8 cellular contexts compared by ENCODE assay signal in the genomic region with DNA sequence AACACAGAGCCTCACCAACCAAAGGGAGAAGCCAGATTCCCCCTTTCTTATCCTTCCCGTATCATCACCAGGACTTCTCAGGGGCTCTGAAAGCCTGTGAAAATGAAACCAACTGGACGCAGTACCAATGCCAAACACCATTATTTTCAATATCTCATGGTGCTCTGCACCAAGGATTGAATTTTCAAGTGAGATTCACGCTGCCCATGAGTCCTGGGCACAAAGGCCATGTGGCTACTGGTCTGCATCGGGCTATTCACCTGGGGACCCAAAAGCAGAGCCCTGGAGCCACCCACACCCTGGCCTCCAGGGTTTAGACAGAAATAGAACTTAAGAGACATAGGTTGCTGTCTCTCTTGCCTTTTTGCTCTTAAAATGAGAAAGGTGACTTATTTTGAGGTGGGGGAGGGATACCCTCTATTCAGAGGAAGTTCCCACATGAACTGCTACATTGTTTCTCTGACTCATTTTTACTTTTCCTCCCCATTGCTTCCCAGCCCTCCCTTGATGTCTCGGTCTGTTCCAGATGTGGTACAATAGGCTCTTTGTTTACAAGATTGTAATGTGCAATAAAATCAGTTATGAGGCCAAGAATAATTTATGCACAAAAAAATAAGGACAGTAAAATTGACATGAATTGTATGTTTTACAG. TPM values are rescaled to one million over a fixed set of nuclear protein-coding genes. Genes with fewer than 3 reads are reported as not detected.
DNase-seq lines count a peak whose midpoint lies in the region; ATAC-seq, FAIRE-seq and TF ChIP-seq lines count a peak whose summit lies in the region.

No MANE protein-coding gene starts in this region.

- TF ChIP-seq EP300 in HepG2 (IDR thresholded peaks at IDR 0.05; ENCODE audit: low read depth in 2 of 2, low read length in 2 of 2), result no peak
- no peak for TF ChIP-seq EP300 in HepG2 (CRISPR knock-in tag; IDR thresholded peaks at IDR 0.05; ENCODE audit: borderline replicate concordance)

- H3K4me1 ChIP-seq in right lobe of liver (peaks cover 0 to 11% (median 4%) of the 10 kb centered on the region in 4 donors), HepG2 (ENCODE audit: insufficient read depth, low read length) (no peaks in the 10 kb centered on the region), mesenchymal stem cell (ENCODE audit: control insufficient read depth, insufficient read depth, low read depth, low read length) (peaks cover 15% of the 10 kb centered on the region), vagina (peaks cover 58% of the 10 kb centered on the region), SJCRH30 (no peaks in the 10 kb centered on the region)

- no peak overlapping the region for H3K4me2 ChIP-seq in HepG2 (ENCODE audit: low read depth, low read length)
- no peak overlapping the region for H3K4me2 ChIP-seq in mesenchymal stem cell (ENCODE audit: low read length, poor library complexity, severe bottlenecking)

- no peaks in the 10 kb centered on the region for H3K79me2 ChIP-seq in HepG2 (ENCODE audit: insufficient read depth, low read length)

- H3K79me1 ChIP-seq in mesenchymal stem cell (replicated peaks; ENCODE audit: low read length, poor library complexity, severe bottlenecking), result peaks cover 11% of the 10 kb centered on the region

- no peak overlapping the region for H4K91ac ChIP-seq in mesenchymal stem cell (ENCODE audit: low read length)

- H3K23ac ChIP-seq in mesenchymal stem cell (ENCODE audit: low read length in 2 of 2), result no peak overlapping the region

- H3K36me3 ChIP-seq in right lobe of liver (no peaks in the 10 kb centered on the region), HepG2 (replicated peaks in 1 of 2; ENCODE audit: control insufficient read depth in 1 of 2, insufficient read depth in 2 of 2, low read length in 2 of 2) (no peaks in the 10 kb centered on the region), bronchial epithelial cell (ENCODE audit: control insufficient read depth, insufficient read depth, low read length) (no peaks in the 10 kb centered on the region), mesenchymal stem cell (ENCODE audit: control insufficient read depth in 1 of 2, insufficient read depth in 2 of 2, low read depth in 1 of 2, low read length in 2 of 2) (no peaks in the 10 kb centered on the region), vagina (no peaks in the 10 kb centered on the region), SJCRH30 (no peaks in the 10 kb centered on the region)

- H2AFZ ChIP-seq in HepG2 (ENCODE audit: low read length), result no peak overlapping the region
- H2AFZ ChIP-seq in mesenchymal stem cell (ENCODE audit: low read depth, low read length), result no peak overlapping the region

- 70% methylated on average over 5 of the region's 5 CpGs for WGBS in right lobe of liver (ENCODE audit: insufficient coverage, low coverage, low lambda C conversion rate, missing lambda C conversion rate)
- WGBS in HepG2 (ENCODE audit: low lambda C conversion rate), result 33% methylated on average over 5 of the region's 5 CpGs
- 92% methylated on average over 4 of the region's 5 CpGs for WGBS in mesenchymal stem cell

- intact Hi-C loops in right lobe of liver (cut with DNase I), result no loop called here
- intact Hi-C loops in HepG2 (cut with micrococcal nuclease; ENCODE audit: unreplicated experiment), result no loop called here
- intact Hi-C loops in vagina (cut with DNase I), result no loop called here

- peak overlapping the region; percentile 85 for H2BK5ac ChIP-seq in mesenchymal stem cell (ENCODE audit: low read depth, low read length, poor library complexity, severe bottlenecking)

- H3K14ac ChIP-seq in mesenchymal stem cell (ENCODE audit: low read length in 2 of 2), result peak overlapping the region in 1 of 2 experiments; percentile 74

- H3K9ac ChIP-seq in HepG2 (ENCODE audit: insufficient read depth, low read depth, low read length), result no peak overlapping the region
- H3K9ac ChIP-seq in mesenchymal stem cell (ENCODE audit: low read length), result peak overlapping the region; percentile 75

- H2AK5ac ChIP-seq in mesenchymal stem cell (ENCODE audit: low read length, severe bottlenecking), result peak overlapping the region; percentile 70

- no TSS peak for BruUV-seq in HepG2 (replicated peaks; lab: Mats Ljungman, UMichigan)

- TF ChIP-seq CTCF in right lobe of liver (IDR thresholded peaks at IDR 0.05), result no peak
- TF ChIP-seq CTCF in HepG2 (CRISPR knock-in tag; IDR thresholded peaks at IDR 0.05), result no peak
- no peak for TF ChIP-seq CTCF in bronchial epithelial cell (IDR thresholded peaks at IDR 0.05; ENCODE audit: insufficient read depth, low read length, severe bottlenecking)
- TF ChIP-seq CTCF in vagina (IDR thresholded peaks at IDR 0.05), result no peak

- CTCF ChIA-PET in HepG2 (lab: Yijun Ruan, JAX; ENCODE audit: low intra/inter-chr PET ratio, low total read pairs), result no interaction called here

- peak overlapping the region in 1 of 2 experiments; percentile 9 for H3K4ac ChIP-seq in mesenchymal stem cell (ENCODE audit: low read depth in 1 of 2, low read length in 2 of 2)

- no peak overlapping the region for H2BK15ac ChIP-seq in mesenchymal stem cell (ENCODE audit: low read depth, poor library complexity, severe bottlenecking)

- H2BK120ac ChIP-seq in mesenchymal stem cell (ENCODE audit: low read depth, low read length), result peak overlapping the region; percentile 50

- ATAC-seq in right lobe of liver (peak in 2 of 4 donors; percentile 35 to 44), HepG2 (no peak), GM18502 (IDR thresholded peaks at IDR 0.05; ENCODE audit: poor library complexity, unreplicated experiment) (no peak)

- H3K27me3 ChIP-seq in right lobe of liver, result no peaks in the 10 kb centered on the region
- no peaks in the 10 kb centered on the region for H3K27me3 ChIP-seq in HepG2 (ENCODE audit: control insufficient read depth in 1 of 2, insufficient read depth in 2 of 2, low read length in 2 of 2)
- no peaks in the 10 kb centered on the region for H3K27me3 ChIP-seq in bronchial epithelial cell (ENCODE audit: control insufficient read depth, insufficient read depth, low read length)
- no peaks in the 10 kb centered on the region for H3K27me3 ChIP-seq in mesenchymal stem cell (ENCODE audit: control insufficient read depth in 1 of 2, insufficient read depth in 1 of 2, low read length in 2 of 2)
- H3K27me3 ChIP-seq in vagina, result no peaks in the 10 kb centered on the region
- H3K27me3 ChIP-seq in SJCRH30, result no peaks in the 10 kb centered on the region

- in situ Hi-C loops in HepG2 (cut with HindIII; ENCODE audit: extremely low pct_ligation_motif_present, low pct_unique_long_range_greater_than_20kb), result no loop called here

- FAIRE-seq in HepG2 (lab: Jason Lieb, UNC) (no peak), bronchial epithelial cell (lab: Jason Lieb, UNC) (no peak), RCC 7860 (lab: Jason Lieb, UNC) (no peak)

- H3K18ac ChIP-seq in mesenchymal stem cell (ENCODE audit: low read depth in 1 of 2, low read length in 2 of 2), result peak overlapping the region; percentile 50 to 71

- H4K8ac ChIP-seq in mesenchymal stem cell (ENCODE audit: low read length), result peak overlapping the region; percentile 59

- H3K27ac ChIP-seq in right lobe of liver (peak overlapping the region; percentile 33 to 39 (median 34)), HepG2 (ENCODE audit: extremely low read length, insufficient read depth, low read length) (no peak overlapping the region), mesenchymal stem cell (ENCODE audit: low read length, poor library complexity, severe bottlenecking) (peak overlapping the region; percentile 16), vagina (peak overlapping the region; percentile 38), SJCRH30 (no peak overlapping the region)

- peak overlapping the region; percentile 61 to 85 for H2BK12ac ChIP-seq in mesenchymal stem cell (ENCODE audit: low read length in 2 of 2)

- POLR2A ChIA-PET in HepG2 (lab: Yijun Ruan, JAX), result no interaction called here

- TF ChIP-seq POLR2A in right lobe of liver (IDR thresholded peaks at IDR 0.05) (no peak), HepG2 (IDR thresholded peaks at IDR 0.05; ENCODE audit: insufficient read depth in 1 of 2, low read depth in 2 of 2, low read length in 2 of 2) (no peak), vagina (IDR thresholded peaks at IDR 0.05) (no peak)

- H3K9me3 ChIP-seq in right lobe of liver, result no peaks in the 10 kb centered on the region
- H3K9me3 ChIP-seq in HepG2 (ENCODE audit: low read length), result no peaks in the 10 kb centered on the region
- no peaks in the 10 kb centered on the region for H3K9me3 ChIP-seq in mesenchymal stem cell (ENCODE audit: control insufficient read depth, low read length)
- H3K9me3 ChIP-seq in vagina, result no peaks in the 10 kb centered on the region
- no peaks in the 10 kb centered on the region for H3K9me3 ChIP-seq in SJCRH30 (replicated peaks)

- DNase-seq in right lobe of liver (no peak), HepG2 (ENCODE audit: low spot score) (no peak), bronchial epithelial cell (ENCODE audit: low read depth) (peak; percentile 52), mesenchymal stem cell (peak; percentile 55), vagina (ENCODE audit: extremely low spot score in 2 of 2) (no peak), RCC 7860 (ENCODE audit: low spot score) (no peak), SJCRH30 (no peak)

- no peak for TF ChIP-seq RAD21 in HepG2 (CRISPR knock-in tag; IDR thresholded peaks at IDR 0.05)

- no peaks in the 10 kb centered on the region for H4K20me1 ChIP-seq in HepG2 (ENCODE audit: insufficient read depth, low read length)

- no peak overlapping the region for H3K4me3 ChIP-seq in right lobe of liver
- no peak overlapping the region for H3K4me3 ChIP-seq in HepG2 (replicated peaks in 1 of 3; ENCODE audit: insufficient read depth in 1 of 3, low read depth in 2 of 3, low read length in 3 of 3)
- H3K4me3 ChIP-seq in bronchial epithelial cell (ENCODE audit: low read depth, low read length), result no peak overlapping the region
- peak overlapping the region in 1 of 2 experiments; percentile 77 for H3K4me3 ChIP-seq in mesenchymal stem cell (ENCODE audit: insufficient read depth in 1 of 2, low read depth in 1 of 2, low read length in 2 of 2)
- H3K4me3 ChIP-seq in vagina, result peak overlapping the region; percentile 12 to 20
- H3K4me3 ChIP-seq in SJCRH30, result no peak overlapping the region

RNA-seq across cellular contexts. Expression of a gene that starts 55.4 kb away (rescaled TPM):
- total RNA-seq in right lobe of liver, result 1 to 10 TPM; 2.6 to 7.8 (median 5.0) TPM
- 0.13 TPM in 1 of 2 replicates, not detected in the other for total RNA-seq in HepG2 (2016; rRNA removed; fragmentation: Illumina TruSeq; extraction: Trizol)
- under 0.01 TPM in 1 of 2 replicates, not detected in the other for total RNA-seq in HepG2 (2016; cell fraction: cytosol; rRNA removed; fragmentation: Illumina TruSeq; extraction: Trizol; ENCODE audit: low read depth)
- 0.09 TPM in 1 of 2 replicates, not detected in the other for total RNA-seq in HepG2 (2016; cell fraction: insoluble cytoplasmic fraction; rRNA removed; fragmentation: Illumina TruSeq; extraction: Trizol)
- total RNA-seq in HepG2 (2016; cell fraction: membrane; rRNA removed; fragmentation: Illumina TruSeq; extraction: Trizol), result not detected in 2 replicates
- total RNA-seq in HepG2 (2016; cell fraction: nucleus; rRNA removed; fragmentation: Illumina TruSeq; extraction: Trizol), result not detected in 2 replicates
- polyA plus RNA-seq in HepG2 (2011; rRNA removed), result 0.04 and 0.05 TPM in 2 replicates
- 0.07 and 0.08 TPM in 2 replicates for polyA plus RNA-seq in HepG2 (2011; cell fraction: cytosol; rRNA removed)
- 0.07 and 0.08 TPM in 2 replicates for polyA plus RNA-seq in HepG2 (2011; cell fraction: nucleus; rRNA removed)
- polyA plus RNA-seq in HepG2 (2012), result 0.25 and 0.36 TPM in 2 replicates
- polyA plus RNA-seq in HepG2 (2016; cell fraction: cytosol; fragmentation: Illumina TruSeq; extraction: Trizol; ENCODE audit: low read depth), result not detected in 2 replicates
- 0.04 TPM in 1 of 2 replicates, not detected in the other for polyA plus RNA-seq in HepG2 (2016; cell fraction: insoluble cytoplasmic fraction; fragmentation: Illumina TruSeq; extraction: Trizol; ENCODE audit: low read depth)
- polyA plus RNA-seq in HepG2 (2016; cell fraction: membrane; fragmentation: Illumina TruSeq; extraction: Trizol; ENCODE audit: low read depth), result not detected in 2 replicates
- polyA plus RNA-seq in HepG2 (2016; cell fraction: nucleus; fragmentation: Illumina TruSeq; extraction: Trizol; ENCODE audit: insufficient read depth, low read depth), result not detected in 2 replicates
- 0.04 and 2.7 TPM in 2 replicates for polyA minus RNA-seq in HepG2 (2011; rRNA and poly(A)+ RNA removed; ENCODE audit: low replicate concordance)
- polyA minus RNA-seq in HepG2 (2011; cell fraction: cytosol; rRNA and poly(A)+ RNA removed), result 0.30 TPM in 1 of 2 replicates, not detected in the other
- 0.50 and 0.52 TPM in 2 replicates for polyA minus RNA-seq in HepG2 (2011; cell fraction: nucleus; rRNA and poly(A)+ RNA removed)
- 0.79 and 3.3 TPM in 2 replicates for total RNA-seq in bronchial epithelial cell
- 2.5 TPM for polyA plus RNA-seq in mesenchymal stem cell (2013, experiment 1 of 2)
- 2.4 TPM for polyA plus RNA-seq in mesenchymal stem cell (2013, experiment 2 of 2)
- total RNA-seq in vagina, result 16.2 TPM
- total RNA-seq in SJCRH30 (2014; rRNA removed; shearing (Covaris generic)), result 0.23 and 0.42 TPM in 2 replicates

Comparison
In these comparisons a context has a peak if more than half of its experiments do, and no peak if none do; other contexts are left out.
1. H3K27ac ChIP-seq: peak in right lobe of liver (3 of 3), mesenchymal stem cell (single experiment) and vagina (single experiment); none in HepG2 (single experiment) and SJCRH30 (single experiment).
2. DNase-seq: peak in bronchial epithelial cell (single experiment) and mesenchymal stem cell (single experiment); none in right lobe of liver (0 of 3), HepG2 (single experiment), vagina (0 of 2), RCC 7860 (single experiment) and SJCRH30 (0 of 2).
3. H3K4me3 ChIP-seq: peak in vagina (2 of 2); none in right lobe of liver (0 of 3), HepG2 (0 of 3), bronchial epithelial cell (single experiment) and SJCRH30 (single experiment).